ENCODE assay signal across 9 cellular contexts in genomic region chr15:89087066-89087829, GRCh38. TPM values are rescaled to one million over a fixed set of nuclear protein-coding genes. Genes with fewer than 3 reads are reported as not detected.
DNase-seq lines count a peak whose midpoint lies in the region; ATAC-seq and TF ChIP-seq lines count a peak whose summit lies in the region.
"Had no signal": no experiment of that assay in that cellular context is flagged by ENCODE, and none has a peak within 500 bp of the region (broad histone marks: within the 10 kb centered on the region; RNA-seq: fewer than 3 reads in every experiment).

No MANE protein-coding gene starts in this region.

- H3K27ac Mint-ChIP-seq in activated CD4-positive, alpha-beta T cell treated with anti-CD3 and anti-CD28 coated beads, Interleukin-2, amount 10 ng/mL, durations not matched to agents 24 days and 14 days = peak overlapping the region; percentile 58
- no peak overlapping the region for H3K27ac Mint-ChIP-seq in T-helper 17 cell
- H3K27ac Mint-ChIP-seq: stimulated activated naive CD8-positive, alpha-beta T cell treated with anti-CD3 and anti-CD28 coated beads, Interleukin-15, Interleukin-2, amounts not matched to agents 100 ng/mL and 50 ng/mL, for 24 hours had no signal

- no peak for ATAC-seq in T-helper 17 cell

- H3K36me3 ChIP-seq in colonic mucosa = no peaks in the 10 kb centered on the region
- H3K36me3 ChIP-seq in mesodermal cell (ENCODE audit: control insufficient read depth, insufficient read depth, low read length) = no peaks in the 10 kb centered on the region
- H3K36me3 ChIP-seq in uterus = no peaks in the 10 kb centered on the region

- H3K4me1 Mint-ChIP-seq in activated CD4-positive, alpha-beta T cell treated with anti-CD3 and anti-CD28 coated beads, Interleukin-2, amount 10 ng/mL, durations not matched to agents 24 days and 14 days = peaks cover 30% of the 10 kb centered on the region
- H3K4me1 Mint-ChIP-seq in T-helper 17 cell = peaks cover 32% of the 10 kb centered on the region

- WGBS in mesodermal cell (ENCODE audit: insufficient coverage in 2 of 2), 2 experiments = 65 to 68% methylated on average over 7 to 10 of the region's 13 CpGs

- H3K36me3 Mint-ChIP-seq in activated CD4-positive, alpha-beta T cell treated with anti-CD3 and anti-CD28 coated beads, Interleukin-2, amount 10 ng/mL, durations not matched to agents 24 days and 14 days (ENCODE audit: low read depth) = peaks cover 5% of the 10 kb centered on the region
- no peaks in the 10 kb centered on the region for H3K36me3 Mint-ChIP-seq in T-helper 17 cell (ENCODE audit: low read depth)

- H3K9me3 ChIP-seq in colonic mucosa (no peaks in the 10 kb centered on the region), mesodermal cell (ENCODE audit: control insufficient read depth, low read length) (no peaks in the 10 kb centered on the region), uterus (no peaks in the 10 kb centered on the region), T-helper 17 cell (ENCODE audit: control insufficient read depth, low read length, poor library complexity, severe bottlenecking) (no peaks in the 10 kb centered on the region)

- H3K9ac ChIP-seq in colonic mucosa (ENCODE audit: low read depth in 2 of 2, low read length in 2 of 2) = peak overlapping the region; percentile 53 to 56

- TF ChIP-seq CTCF in colonic mucosa (IDR thresholded peaks at IDR 0.05) (no peak), uterus (IDR thresholded peaks at IDR 0.05) (no peak)

- no peak overlapping the region for H3K4me3 Mint-ChIP-seq in activated CD4-positive, alpha-beta T cell treated with anti-CD3 and anti-CD28 coated beads, Interleukin-2, amount 10 ng/mL, durations not matched to agents 24 days and 14 days
- no peak overlapping the region for H3K4me3 Mint-ChIP-seq in T-helper 17 cell
- H3K4me3 Mint-ChIP-seq: stimulated activated naive CD8-positive, alpha-beta T cell treated with anti-CD3 and anti-CD28 coated beads, Interleukin-15, Interleukin-2, amounts not matched to agents 100 ng/mL and 50 ng/mL, for 24 hours had no signal

- H3K9me3 Mint-ChIP-seq in activated CD4-positive, alpha-beta T cell treated with anti-CD3 and anti-CD28 coated beads, Interleukin-2, amount 10 ng/mL, durations not matched to agents 24 days and 14 days = no peaks in the 10 kb centered on the region
- H3K9me3 Mint-ChIP-seq: stimulated activated naive CD8-positive, alpha-beta T cell treated with anti-CD3 and anti-CD28 coated beads, Interleukin-15, Interleukin-2, amounts not matched to agents 100 ng/mL and 50 ng/mL, for 24 hours had no signal

- H3K4me1 ChIP-seq in colonic mucosa (peaks cover 14% of the 10 kb centered on the region), mesodermal cell (ENCODE audit: control insufficient read depth, insufficient read depth, low read length, poor library complexity, severe bottlenecking) (peaks cover 18% of the 10 kb centered on the region), uterus (peaks cover 0 to 14% of the 10 kb centered on the region in 2 donors)

- intact Hi-C loops in activated CD4-positive, alpha-beta T cell treated with anti-CD3 and anti-CD28 coated beads, Interleukin-2, amount 10 ng/mL, durations not matched to agents 24 days and 14 days (cut with micrococcal nuclease) = loop anchor here (5.0 kb wide), 1 partner anchor 250 kb away; no protein-coding TSS in a partner anchor
- intact Hi-C loops in colonic mucosa (cut with DNase I) (no loop called here), uterus (cut with DNase I; ENCODE audit: low total_unique reads) (no loop called here)

- peak overlapping the region; percentile 30 for H3K4me3 ChIP-seq in colonic mucosa
- H3K4me3 ChIP-seq in mesodermal cell (ENCODE audit: extremely low read depth, insufficient read depth, low read length, poor library complexity, severe bottlenecking) = peak overlapping the region; percentile 33
- H3K4me3 ChIP-seq in uterus = peak overlapping the region; percentile 42 to 44

- no peaks in the 10 kb centered on the region for H3K27me3 ChIP-seq in colonic mucosa
- H3K27me3 ChIP-seq in uterus = no peaks in the 10 kb centered on the region

- H3K27ac ChIP-seq in colonic mucosa (peak overlapping the region; percentile 48), mesodermal cell (ENCODE audit: low read depth, low read length, severe bottlenecking) (peak overlapping the region; percentile 96), uterus (peak overlapping the region; percentile 88 to 89)

- H3K27me3 Mint-ChIP-seq in activated CD4-positive, alpha-beta T cell treated with anti-CD3 and anti-CD28 coated beads, Interleukin-2, amount 10 ng/mL, durations not matched to agents 24 days and 14 days = no peaks in the 10 kb centered on the region
- no peaks in the 10 kb centered on the region for H3K27me3 Mint-ChIP-seq in T-helper 17 cell
- H3K27me3 Mint-ChIP-seq: stimulated activated naive CD8-positive, alpha-beta T cell treated with anti-CD3 and anti-CD28 coated beads, Interleukin-15, Interleukin-2, amounts not matched to agents 100 ng/mL and 50 ng/mL, for 24 hours had no signal

- peak; percentile 59 for DNase-seq in activated CD4-positive, alpha-beta T cell treated with anti-CD3 and anti-CD28 coated beads, Interleukin-2, amount 10 ng/mL, durations not matched to agents 24 days and 14 days
- DNase-seq in activated CD4-positive, alpha-beta T cell treated with anti-CD3 and anti-CD28 coated beads, Interleukin-2, amount 50 U/mL, for 1 hour = no peak
- no peak for DNase-seq in colonic mucosa
- DNase-seq in uterus = no peak
- no peak for DNase-seq in T-helper 17 cell
- DNase-seq in AG08396 (ENCODE audit: low spot score) = no peak
- no peak for DNase-seq in NCI-H2107 (lab: John Stamatoyannopoulos, UW)

- TF ChIP-seq POLR2A in uterus (IDR thresholded peaks at IDR 0.05) = no peak

RNA-seq across cellular contexts. Expression of gene ABHD2, which starts 1.0 kb away (rescaled TPM):
- 75.2 and 76.6 TPM in 2 replicates for total RNA-seq in activated CD4-positive, alpha-beta T cell treated with anti-CD3 and anti-CD28 coated beads, Interleukin-2, amount 10 ng/mL, durations not matched to agents 24 days and 14 days
- total RNA-seq in colonic mucosa = 10 to 100 TPM; 71.5 to 86.7 TPM
- 16.4 TPM for polyA plus RNA-seq in mesodermal cell (2013, experiment 1 of 2)
- 16.7 TPM for polyA plus RNA-seq in mesodermal cell (2013, experiment 2 of 2)
- 100 to 1,000 TPM in 1 of 4 donors, 10 to 100 TPM in 3; 27.4 to 117 (median 54.2) TPM for total RNA-seq in uterus
- 10 to 100 TPM; 55.6 to 58.2 TPM for total RNA-seq in T-helper 17 cell
